21 cellular contexts compared by ENCODE assay signal in the genomic region with DNA sequence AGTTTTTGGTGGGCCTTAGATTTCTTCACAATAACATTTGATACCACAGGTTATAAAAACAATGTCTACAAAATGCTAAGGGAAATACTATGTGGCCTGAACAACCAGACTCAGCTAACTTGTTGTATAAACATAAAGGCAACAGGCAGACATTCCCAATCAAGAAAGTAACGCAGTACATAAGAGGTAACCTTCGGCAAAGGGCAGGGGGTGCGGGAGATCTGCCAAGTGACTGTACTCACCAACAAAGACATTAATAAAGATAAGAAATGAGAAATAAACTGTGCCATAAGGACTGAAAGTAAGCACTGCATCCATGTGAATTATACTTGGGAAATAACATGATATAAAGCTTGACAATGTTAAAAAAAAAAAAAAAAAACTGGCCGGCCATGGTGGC.
"Had no signal": no experiment of that assay in that cellular context is flagged by ENCODE, and none has a peak within 500 bp of the region (broad histone marks: within the 10 kb centered on the region; RNA-seq: fewer than 3 reads in every experiment).

No MANE protein-coding gene starts in this region.

- FAIRE-seq: islet of Langerhans, urothelium cell line had no signal

- H3K27ac ChIP-seq: colonic mucosa, heart right ventricle, parathyroid adenoma, prostate gland, thoracic aorta had no signal

- H3K4me1 ChIP-seq: colonic mucosa, parathyroid adenoma, prostate gland had no signal

- H3K36me3 ChIP-seq: colonic mucosa, prostate gland, thoracic aorta had no signal

- ATAC-seq: mucosa of descending colon; natural killer cell treated with Interleukin-12 subunit alpha and Interleukin-12 subunit beta and Interleukin-15 and Interleukin-18, amount 100 ng/mL, for 72 hours; sciatic nerve; stimulated activated naive B cell treated with anti-CD40 and anti-IgM and Interleukin-4, amounts not matched to agents 10 μg/mL and 1 μg/mL and 100 μg/mL, for 72 hours; stimulated activated naive CD8-positive, alpha-beta T cell treated with anti-CD3 and anti-CD28 coated beads, Interleukin-15, amount 100 ng/mL, for 72 hours had no signal

- H2AFZ ChIP-seq: parathyroid adenoma had no signal

- H3K9me3 Mint-ChIP-seq: natural killer cell treated with Interleukin-12 subunit alpha and Interleukin-12 subunit beta and Interleukin-15 and Interleukin-18, amount 100 ng/mL, for 72 hours; stimulated activated naive B cell treated with anti-CD40 and anti-IgM and Interleukin-4, amounts not matched to agents 10 μg/mL and 1 μg/mL and 100 μg/mL, for 72 hours; stimulated activated naive CD8-positive, alpha-beta T cell treated with anti-CD3 and anti-CD28 coated beads, Interleukin-15, amount 100 ng/mL, for 72 hours had no signal

- H3K4me3 ChIP-seq: colonic mucosa, heart right ventricle, mucosa of descending colon, prostate gland, thoracic aorta had no signal

- H3K9me3 ChIP-seq: colonic mucosa, mucosa of descending colon, prostate gland, thoracic aorta had no signal

- H3K27me3 ChIP-seq: colonic mucosa, heart right ventricle had no signal

- H3K27ac Mint-ChIP-seq: natural killer cell treated with Interleukin-12 subunit alpha and Interleukin-12 subunit beta and Interleukin-15 and Interleukin-18, amount 100 ng/mL, for 72 hours; stimulated activated naive B cell treated with anti-CD40 and anti-IgM and Interleukin-4, amounts not matched to agents 10 μg/mL and 1 μg/mL and 100 μg/mL, for 72 hours; stimulated activated naive CD8-positive, alpha-beta T cell treated with anti-CD3 and anti-CD28 coated beads, Interleukin-15, amount 100 ng/mL, for 72 hours had no signal

- H3K4me3 Mint-ChIP-seq: natural killer cell treated with Interleukin-12 subunit alpha and Interleukin-12 subunit beta and Interleukin-15 and Interleukin-18, amount 100 ng/mL, for 72 hours; stimulated activated naive B cell treated with anti-CD40 and anti-IgM and Interleukin-4, amounts not matched to agents 10 μg/mL and 1 μg/mL and 100 μg/mL, for 72 hours; stimulated activated naive CD8-positive, alpha-beta T cell treated with anti-CD3 and anti-CD28 coated beads, Interleukin-15, amount 100 ng/mL, for 72 hours had no signal

- DNase-seq: colonic mucosa; dermis blood vessel endothelial cell; foreskin melanocyte; heart right ventricle; hypothalamus; kidney glomerular epithelial cell; mucosa of descending colon; occipital lobe; stimulated activated CD4-positive, alpha-beta T cell treated with anti-CD3 and anti-CD28 coated beads, Interleukin-2, amount 100 ng/mL, for 24 hours; stimulated activated CD4-positive, alpha-beta T cell treated with anti-CD3 and anti-CD28 coated beads, Interleukin-4, amount 100 ng/mL, for 4 hours; stimulated activated naive B cell treated with anti-CD40 and anti-IgM and Interleukin-4, amounts not matched to agents 10 μg/mL and 1 μg/mL and 100 μg/mL, for 72 hours; stimulated activated naive CD8-positive, alpha-beta T cell treated with anti-CD3 and anti-CD28 coated beads, Interleukin-15, amount 100 ng/mL, for 72 hours; substantia nigra; trophoblast cell had no signal

- H3K79me2 ChIP-seq: parathyroid adenoma had no signal

- H3K36me3 Mint-ChIP-seq: natural killer cell treated with Interleukin-12 subunit alpha and Interleukin-12 subunit beta and Interleukin-15 and Interleukin-18, amount 100 ng/mL, for 72 hours had no signal

- H3K9ac ChIP-seq: parathyroid adenoma had no signal

- H3K4me1 Mint-ChIP-seq: stimulated activated naive B cell treated with anti-CD40 and anti-IgM and Interleukin-4, amounts not matched to agents 10 μg/mL and 1 μg/mL and 100 μg/mL, for 72 hours; stimulated activated naive CD8-positive, alpha-beta T cell treated with anti-CD3 and anti-CD28 coated beads, Interleukin-15, amount 100 ng/mL, for 72 hours had no signal

- H3K27me3 Mint-ChIP-seq: natural killer cell treated with Interleukin-12 subunit alpha and Interleukin-12 subunit beta and Interleukin-15 and Interleukin-18, amount 100 ng/mL, for 72 hours; stimulated activated naive B cell treated with anti-CD40 and anti-IgM and Interleukin-4, amounts not matched to agents 10 μg/mL and 1 μg/mL and 100 μg/mL, for 72 hours; stimulated activated naive CD8-positive, alpha-beta T cell treated with anti-CD3 and anti-CD28 coated beads, Interleukin-15, amount 100 ng/mL, for 72 hours had no signal
